2 cellular contexts compared by ENCODE assay signal in genomic region chr4:123421942-123422781, GRCh38.
TF ChIP-seq lines count a peak whose summit lies in the region.

No MANE protein-coding gene starts in this region.

TF ChIP-seq in IMR-90, 13 proteins besides CTCF, POLR2A, EP300 and RAD21:
- TF ChIP-seq FOS (IDR thresholded peaks at IDR 0.05; ENCODE audit: low read depth, low read length) (no peak), RFX5 (IDR thresholded peaks at IDR 0.05; ENCODE audit: low read depth, low read length) (no peak), RCOR1 (IDR thresholded peaks at IDR 0.05; ENCODE audit: insufficient replicate concordance, low read length) (no peak), USF2 (IDR thresholded peaks at IDR 0.05; ENCODE audit: low read depth, low read length) (no peak), SMC3 (IDR thresholded peaks at IDR 0.05; ENCODE audit: low read depth, low read length) (no peak), MAZ (IDR thresholded peaks at IDR 0.05; ENCODE audit: borderline replicate concordance, low read depth, low read length) (no peak), MAFK (IDR thresholded peaks at IDR 0.05; ENCODE audit: low read depth, low read length) (no peak), BHLHE40 (IDR thresholded peaks at IDR 0.05; ENCODE audit: low read depth, low read length) (no peak), ELK1 (IDR thresholded peaks at IDR 0.05; ENCODE audit: borderline replicate concordance, low read depth, low read length) (no peak), MXI1 (IDR thresholded peaks at IDR 0.05; ENCODE audit: borderline replicate concordance, low read depth, low read length) (no peak), NFE2L2 (IDR thresholded peaks at IDR 0.05; ENCODE audit: low read depth, low read length) (no peak), CHD1 (IDR thresholded peaks at IDR 0.05; ENCODE audit: low read depth, low read length) (no peak), CEBPB (IDR thresholded peaks at IDR 0.05; ENCODE audit: low read depth, low read length) (no peak)

TF ChIP-seq in GM12878, 131 proteins besides CTCF, POLR2A, EP300 and RAD21:
- TF ChIP-seq PKNOX1 (IDR thresholded peaks at IDR 0.05) (peak; percentile 84), IKZF2 (IDR thresholded peaks at IDR 0.05) (peak; percentile 11 to 12; a peak in 1 of 4 replicates), ZNF217 (IDR thresholded peaks at IDR 0.05) (no peak)
